In the genomic region with DNA sequence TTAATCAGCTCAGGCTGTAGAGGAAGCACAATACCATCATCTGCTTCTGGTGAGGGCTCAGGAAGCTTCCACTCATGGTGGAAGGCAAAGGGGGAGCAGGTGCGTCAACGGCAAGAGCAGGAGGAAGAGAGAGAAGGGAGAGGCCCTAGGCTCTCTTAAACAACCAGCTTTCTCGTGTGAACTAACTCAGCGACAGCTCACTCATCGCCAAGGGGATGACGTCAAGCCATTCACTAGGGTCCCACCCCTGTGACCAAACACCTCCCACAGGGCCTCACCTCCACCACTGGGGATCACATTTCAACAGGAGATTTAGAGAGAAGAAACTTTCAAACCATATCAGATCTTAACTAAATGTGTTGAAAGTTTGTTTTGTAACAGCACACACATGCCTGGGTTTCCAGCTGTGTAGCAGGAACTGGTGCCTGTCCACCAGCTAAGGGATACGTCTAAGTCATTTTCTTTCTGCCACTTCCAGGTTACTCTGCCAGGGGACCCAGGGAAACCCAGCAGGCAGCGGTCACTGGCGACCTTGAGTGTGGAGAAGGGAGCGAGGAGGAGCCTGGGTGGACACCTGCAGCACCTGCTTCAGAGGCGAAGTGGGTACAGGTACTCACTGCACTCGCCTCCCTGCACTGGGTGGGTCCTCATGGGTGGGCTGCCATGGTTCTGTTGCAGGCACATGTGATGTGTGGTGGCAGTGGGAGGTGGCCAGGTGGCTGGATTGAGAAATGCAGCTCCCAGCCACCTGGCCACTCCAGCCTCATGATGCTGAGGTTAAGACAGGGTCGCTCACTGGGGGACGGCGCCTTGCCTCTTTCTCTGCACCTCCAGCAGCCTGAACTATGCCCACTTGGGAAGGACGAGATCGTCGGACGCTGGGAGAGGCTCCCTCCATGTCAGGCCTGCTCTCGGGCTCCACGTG, we compare ENCODE assay signal across 9 cellular contexts. TPM values are rescaled to one million over a fixed set of nuclear protein-coding genes. Genes with fewer than 3 reads are reported as not detected.
DNase-seq lines count a peak whose midpoint lies in the region; ATAC-seq and TF ChIP-seq lines count a peak whose summit lies in the region.
"Had no signal": no experiment of that assay in that cellular context is flagged by ENCODE, and none has a peak within 500 bp of the region (broad histone marks: within the 10 kb centered on the region; RNA-seq: fewer than 3 reads in every experiment).

No MANE protein-coding gene starts in this region.

- H3K36me3 ChIP-seq in IMR-90 (ENCODE audit: control insufficient read depth, insufficient read depth, low read length) = no peaks in the 10 kb centered on the region
- no peaks in the 10 kb centered on the region for H3K36me3 ChIP-seq in osteoblast (ENCODE audit: insufficient read depth, low read length)

- no peaks in the 10 kb centered on the region for H3K9me1 ChIP-seq in IMR-90 (ENCODE audit: insufficient read depth, low read length)

- H3K4ac ChIP-seq in IMR-90 (ENCODE audit: low read depth, low read length) = no peak overlapping the region

- no peaks in the 10 kb centered on the region for H3K79me1 ChIP-seq in IMR-90 (ENCODE audit: low read depth in 1 of 2, low read length in 2 of 2)

- H3K4me3 ChIP-seq in IMR-90 (ENCODE audit: insufficient read depth, low read depth, low read length) (no peak overlapping the region), choroid plexus epithelial cell (ENCODE audit: low read depth, low read length) (no peak overlapping the region), osteoblast (ENCODE audit: insufficient read depth, low read length) (no peak overlapping the region)

- H2AFZ ChIP-seq in IMR-90 (replicated peaks; ENCODE audit: low read length, poor library complexity) (peak overlapping the region; percentile 18), osteoblast (ENCODE audit: low read length) (no peak overlapping the region)

- no peak for TF ChIP-seq RAD21 in IMR-90 (IDR thresholded peaks at IDR 0.05; ENCODE audit: low read length)

- H2BK20ac ChIP-seq in IMR-90 (ENCODE audit: low read depth, low read length) = no peak overlapping the region

- H3K27ac ChIP-seq in IMR-90 (ENCODE audit: insufficient read depth, low read length) (no peak overlapping the region), osteoblast (ENCODE audit: low read depth, low read length) (no peak overlapping the region)

- in situ Hi-C loops in IMR-90 (cut with MboI; ENCODE audit: low sequenced_read_pairs) = no loop called here

- H3K27me3 ChIP-seq in IMR-90 (ENCODE audit: control insufficient read depth, insufficient read depth, low read length) (no peaks in the 10 kb centered on the region), osteoblast (ENCODE audit: insufficient read depth, low read length) (no peaks in the 10 kb centered on the region)

- H3K9me3 ChIP-seq in IMR-90 (ENCODE audit: control insufficient read depth, insufficient read depth, low read length) = no peaks in the 10 kb centered on the region
- H3K9me3 ChIP-seq in osteoblast (ENCODE audit: low read depth, low read length) = no peaks in the 10 kb centered on the region

- H3K4me1 ChIP-seq in IMR-90 (ENCODE audit: control insufficient read depth, insufficient read depth, low read length) (peaks cover 2% of the 10 kb centered on the region; the same call in 1 of the 2 replicates), osteoblast (ENCODE audit: insufficient read depth, low read length) (no peaks in the 10 kb centered on the region)

- no peaks in the 10 kb centered on the region for H3K79me2 ChIP-seq in osteoblast (ENCODE audit: insufficient read depth, low read length)

- H2BK120ac ChIP-seq in IMR-90 (ENCODE audit: low read depth, low read length) = no peak overlapping the region

- H3K56ac ChIP-seq in IMR-90 (ENCODE audit: extremely low read depth, insufficient read depth, low read length) = no peak overlapping the region

- BruUV-seq in IMR-90 (replicated peaks; lab: Mats Ljungman, UMichigan) = no TSS peak

- no peak overlapping the region for H2BK5ac ChIP-seq in IMR-90 (ENCODE audit: low read depth, low read length, poor library complexity, severe bottlenecking)

- no peak for TF ChIP-seq CTCF in IMR-90 (conservative IDR thresholded peaks at IDR 0.05; ENCODE audit: low read depth, low read length)
- no peak for TF ChIP-seq CTCF in choroid plexus epithelial cell (conservative IDR thresholded peaks at IDR 0.05; ENCODE audit: low read depth, low read length)
- no peak for TF ChIP-seq CTCF in osteoblast (IDR thresholded peaks at IDR 0.05; ENCODE audit: extremely low read depth, low read depth, low read length)

- H4K20me1 ChIP-seq in IMR-90 (ENCODE audit: insufficient read depth, low read length) = no peaks in the 10 kb centered on the region
- no peaks in the 10 kb centered on the region for H4K20me1 ChIP-seq in osteoblast (ENCODE audit: insufficient read depth, low read length)

- no peak overlapping the region for H4K91ac ChIP-seq in IMR-90 (ENCODE audit: insufficient read depth, low read depth, low read length)

- dilution Hi-C loops in IMR-90 (cut with HindIII; ENCODE audit: low sequenced_read_pairs, unreplicated experiment) = no loop called here

- intact Hi-C loops in IMR-90 (cut with micrococcal nuclease) = no loop called here

- no peak overlapping the region for H4K8ac ChIP-seq in IMR-90 (ENCODE audit: low read depth in 2 of 2, low read length in 2 of 2)

- no peak overlapping the region for H3K14ac ChIP-seq in IMR-90 (replicated peaks; ENCODE audit: low read depth, low read length)

- H3K4me2 ChIP-seq in IMR-90 (ENCODE audit: low read depth, low read length) (no peak overlapping the region), osteoblast (ENCODE audit: insufficient read depth, low read length) (no peak overlapping the region)

- no peak for TF ChIP-seq POLR2A in IMR-90 (IDR thresholded peaks at IDR 0.05; ENCODE audit: low read depth, low read length)

- no peak overlapping the region for H4K5ac ChIP-seq in IMR-90 (ENCODE audit: low read depth, low read length)

- 0 out of 2 replicates have a peak overlapping the region, but pooled peaks have one; percentile 27 for H2AK5ac ChIP-seq in IMR-90 (ENCODE audit: low read depth, low read length)

- POLR2A ChIA-PET in IMR-90 (lab: Charles Lee; ENCODE audit: unreplicated experiment) = no interaction called here

- H2AK9ac ChIP-seq in IMR-90 (replicated peaks; ENCODE audit: low read depth, low read length, poor library complexity) = peak overlapping the region; percentile 15

- peak; percentile 24 for DNase-seq in EL
- DNase-seq in IMR-90 = peak; percentile 85
- peak; percentile 89 for DNase-seq in choroid plexus epithelial cell (ENCODE audit: low read depth)
- DNase-seq in osteoblast (ENCODE audit: insufficient read length, low spot score, missing footprints) = peak; percentile 65
- no peak for DNase-seq in mucosa of gallbladder (ENCODE audit: low spot score)
- DNase-seq in iPS-NIHi7 (ENCODE audit: extremely low spot score) = no peak
- DNase-seq: DMS79 treated with DMSO at 0.1 percent for 48 hours; effector memory CD4-positive, alpha-beta T cell had no signal

- H3K23ac ChIP-seq in IMR-90 (ENCODE audit: low read depth, low read length) = no peak overlapping the region

- WGBS in IMR-90 (ENCODE audit: extremely low coverage in 2 of 2, insufficient read length in 1 of 2), 2 experiments = 68% methylated on average over 10 of the region's 21 CpGs; no CpG with 5 or more reads in 1 of the 2 experiments

- no peak overlapping the region for H3K9ac ChIP-seq in IMR-90 (ENCODE audit: low read depth, low read length)

- CTCF ChIA-PET in IMR-90 (lab: Yijun Ruan, JAX) = interaction anchor here (1.3 kb wide), 1 partner anchor 11 kb away, joined by 7 read pairs; no protein-coding TSS in a partner anchor

- peak; percentile 70 for ATAC-seq in IMR-90 (ENCODE audit: low read depth)
- ATAC-seq in GM21526 (IDR thresholded peaks at IDR 0.05; ENCODE audit: low FRiP score, unreplicated experiment) = no peak

- no peak overlapping the region for H3K18ac ChIP-seq in IMR-90 (ENCODE audit: low read depth, low read length)

- no peak overlapping the region for H2BK15ac ChIP-seq in IMR-90 (ENCODE audit: low read depth, low read length)

TF ChIP-seq in IMR-90, 13 proteins besides CTCF, POLR2A, EP300 and RAD21:
- TF ChIP-seq SMC3 (IDR thresholded peaks at IDR 0.05; ENCODE audit: low read depth, low read length) (no peak), MXI1 (IDR thresholded peaks at IDR 0.05; ENCODE audit: borderline replicate concordance, low read depth, low read length) (no peak), CEBPB (IDR thresholded peaks at IDR 0.05; ENCODE audit: low read depth, low read length) (no peak), FOS (IDR thresholded peaks at IDR 0.05; ENCODE audit: low read depth, low read length) (no peak), MAZ (IDR thresholded peaks at IDR 0.05; ENCODE audit: borderline replicate concordance, low read depth, low read length) (no peak), MAFK (IDR thresholded peaks at IDR 0.05; ENCODE audit: low read depth, low read length) (no peak)

RNA-seq across cellular contexts. Expression of a gene that starts 8.4 kb away (rescaled TPM):
- total RNA-seq in IMR-90 (2012; rRNA removed) (16.0 and 18.6 TPM in 2 replicates), osteoblast (44.8 and 54.3 TPM in 2 replicates), mucosa of gallbladder (65.7 TPM)
- 211 and 222 TPM in 2 replicates for polyA plus RNA-seq in IMR-90 (2012; rRNA removed)
- 148 and 334 TPM in 2 replicates for polyA plus RNA-seq in IMR-90 (2012; cell fraction: cytosol; rRNA removed)
- 193 and 494 TPM in 2 replicates for polyA plus RNA-seq in IMR-90 (2012; cell fraction: nucleus; rRNA removed; ENCODE audit: low replicate concordance)

Comparison
In these comparisons a context has a peak if more than half of its experiments do, and no peak if none do; other contexts are left out.
1. DNase-seq: peak in EL (single experiment), IMR-90 (single experiment), choroid plexus epithelial cell (single experiment) and osteoblast (single experiment); none in mucosa of gallbladder (single experiment) and iPS-NIHi7 (single experiment).